ENCODE assay signal across 22 cellular contexts in the genomic region with DNA sequence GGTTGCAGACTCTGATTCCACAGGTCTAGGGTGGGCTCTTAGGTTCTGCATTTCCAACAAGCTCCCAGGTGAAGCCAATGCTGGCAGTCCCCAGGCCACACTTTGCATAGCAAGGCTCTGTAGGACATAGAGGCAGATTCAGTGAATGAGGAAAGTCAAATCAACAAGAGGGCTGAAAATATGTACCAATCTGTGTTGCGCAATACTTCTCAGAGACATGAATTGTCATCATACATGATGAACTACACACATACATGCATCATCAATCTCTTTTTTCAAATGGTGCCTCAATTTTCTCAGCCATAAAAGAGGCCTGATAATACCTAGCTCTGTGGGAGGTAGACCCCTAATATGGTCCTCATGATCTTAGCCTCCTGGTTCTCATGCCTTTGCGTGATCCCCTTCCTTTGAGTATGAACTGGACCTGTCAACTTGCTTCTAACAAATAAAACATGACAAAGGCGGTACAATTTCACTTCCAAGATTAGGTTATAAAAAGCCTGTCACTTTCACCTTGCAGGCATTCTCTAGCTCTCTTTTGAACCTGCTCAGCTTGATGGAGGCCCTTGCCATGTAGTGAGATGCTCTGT.
"Had no signal": no experiment of that assay in that cellular context is flagged by ENCODE, and none has a peak within 500 bp of the region (broad histone marks: within the 10 kb centered on the region; RNA-seq: fewer than 3 reads in every experiment).

No MANE protein-coding gene starts in this region.

- H3K4me3 ChIP-seq: left ventricle myocardium inferior, neural progenitor cell, thoracic aorta, vagina had no signal

- H3K9ac ChIP-seq: neural progenitor cell had no signal

- H3K27ac ChIP-seq: left ventricle myocardium inferior, neural progenitor cell, thoracic aorta, vagina, WERI-Rb-1 had no signal

- DNase-seq: activated CD4-positive, alpha-beta T cell treated with anti-CD3 and anti-CD28 coated beads, Interleukin-2, amount 10 ng/mL, durations not matched to agents 7 days and 5 days; activated CD4-positive, CD25-positive, alpha-beta regulatory T cell treated with anti-CD3 and anti-CD28 coated beads, Interleukin-2, amount 50 U/mL, for 72 hours; activated CD8-positive, alpha-beta T cell treated with anti-CD3 and anti-CD28 coated beads for 36 hours; activated gamma-delta T cell treated with Interleukin-2 at 50 U/mL for 16 hours; activated T-cell treated with anti-CD3 and anti-CD28 coated beads, Interleukin-2, amount 50 U/mL, for 1 hour; aorta; caudate nucleus; effector CD8-positive, alpha-beta T cell; glutamatergic neuron; hippocampal formation; left ventricle myocardium inferior; naive thymus-derived CD4-positive, alpha-beta T cell; posterior cingulate gyrus; small intestine; stimulated activated CD4-positive, alpha-beta T cell treated with anti-CD3 and anti-CD28 coated beads, Interleukin-15, amount 100 ng/mL, for 24 hours; WERI-Rb-1 had no signal

- H3K27me3 ChIP-seq: neural progenitor cell, vagina had no signal

- H2AFZ ChIP-seq: neural progenitor cell had no signal

- H3K9me3 ChIP-seq: left ventricle myocardium inferior, thoracic aorta, vagina had no signal

- ATAC-seq: activated CD8-positive, alpha-beta T cell treated with anti-CD3 and anti-CD28 coated beads for 36 hours; esophagus mucosa; naive thymus-derived CD4-positive, alpha-beta T cell; sciatic nerve; stimulated activated memory B cell treated with anti-CD40 and anti-IgM and Interleukin-4, amounts not matched to agents 10 μg/mL and 1 μg/mL and 100 μg/mL, for 72 hours had no signal

- H3K4me1 ChIP-seq: left ventricle myocardium inferior, neural progenitor cell, vagina had no signal

- H3K36me3 ChIP-seq: left ventricle myocardium inferior, neural progenitor cell, thoracic aorta, vagina, WERI-Rb-1 had no signal

- H3K4me2 ChIP-seq: neural progenitor cell had no signal
